Comparison of ENCODE assay signal across 26 cellular contexts in the genomic region with DNA sequence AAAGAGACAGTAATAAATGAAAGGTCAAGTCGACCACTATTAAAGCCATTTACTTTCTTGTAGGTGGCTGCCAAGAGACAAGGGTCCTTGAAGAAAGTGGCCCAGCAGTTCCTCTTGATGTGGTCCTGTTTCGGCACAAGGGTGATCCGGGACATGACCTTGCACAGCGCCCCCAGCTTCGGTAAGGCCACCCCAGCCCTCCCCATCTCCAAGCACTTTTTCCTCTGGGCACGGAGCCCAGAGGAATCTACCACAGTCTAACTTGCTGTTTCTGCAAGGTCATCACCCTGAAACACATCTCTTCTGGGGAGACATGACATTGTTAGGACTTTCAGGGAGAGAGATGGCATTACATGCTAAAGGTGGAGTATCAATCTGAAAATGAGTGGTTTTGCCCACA.
"Had no signal": no experiment of that assay in that cellular context is flagged by ENCODE, and none has a peak within 500 bp of the region (broad histone marks: within the 10 kb centered on the region; RNA-seq: fewer than 3 reads in every experiment).

No MANE protein-coding gene starts in this region.

- H3K9me3 Mint-ChIP-seq: naive thymus-derived CD8-positive, alpha-beta T cell; stimulated activated naive CD8-positive, alpha-beta T cell treated with anti-CD3 and anti-CD28 coated beads, Interleukin-15, amount 100 ng/mL, for 72 hours; type B pancreatic cell had no signal

- H3K4me3 Mint-ChIP-seq: naive thymus-derived CD8-positive, alpha-beta T cell; nephron progenitor cell; stimulated activated naive CD8-positive, alpha-beta T cell treated with anti-CD3 and anti-CD28 coated beads, Interleukin-15, amount 100 ng/mL, for 72 hours; type B pancreatic cell had no signal

- H3K4me1 ChIP-seq: esophagus squamous epithelium, heart right ventricle, left ventricle myocardium inferior, lower lobe of right lung, pancreas, suprapubic skin had no signal

- H3K36me3 ChIP-seq: esophagus squamous epithelium, heart right ventricle, left ventricle myocardium inferior, lower lobe of right lung, pancreas, right lobe of liver, suprapubic skin had no signal

- H3K9me3 ChIP-seq: esophagus squamous epithelium, heart right ventricle, left ventricle myocardium inferior, lower lobe of right lung, pancreas, right lobe of liver, suprapubic skin had no signal

- DNase-seq: dermis blood vessel endothelial cell; effector memory CD4-positive, alpha-beta T cell; erythroblast; esophagus squamous epithelium; foreskin melanocyte; glutamatergic neuron; heart right ventricle; hippocampal formation; left cardiac atrium; left ventricle myocardium inferior; lower lobe of right lung; naive thymus-derived CD8-positive, alpha-beta T cell; nephron progenitor cell; occipital lobe; pancreas; right lobe of liver; small intestine; stimulated activated CD4-positive, alpha-beta T cell treated with anti-CD3 and anti-CD28 coated beads, Interleukin-15, amount 100 ng/mL, for 24 hours; stimulated activated CD4-positive, alpha-beta T cell treated with anti-CD3 and anti-CD28 coated beads, Interleukin-2, amount 100 ng/mL, for 48 hours; stimulated activated CD8-positive, alpha-beta memory T cell treated with anti-CD3 and anti-CD28 coated beads, Interleukin-4, amount 100 ng/mL, for 48 hours; stimulated activated naive CD4-positive, alpha-beta T cell; stimulated activated naive CD8-positive, alpha-beta T cell treated with anti-CD3 and anti-CD28 coated beads, Interleukin-15, amount 100 ng/mL, for 72 hours had no signal

- H3K4me3 ChIP-seq: coronary artery, esophagus squamous epithelium, heart right ventricle, left ventricle myocardium inferior, lower lobe of right lung, pancreas, right lobe of liver, suprapubic skin had no signal

- H3K4me1 Mint-ChIP-seq: naive thymus-derived CD8-positive, alpha-beta T cell had no signal

- H3K27ac ChIP-seq: coronary artery, esophagus squamous epithelium, heart right ventricle, left ventricle myocardium inferior, lower lobe of right lung, pancreas, right lobe of liver, suprapubic skin had no signal

- H3K36me3 Mint-ChIP-seq: naive thymus-derived CD8-positive, alpha-beta T cell; type B pancreatic cell had no signal

- H3K27ac Mint-ChIP-seq: naive thymus-derived CD8-positive, alpha-beta T cell; nephron progenitor cell; progenitor cell of endocrine pancreas; stimulated activated naive CD8-positive, alpha-beta T cell treated with anti-CD3 and anti-CD28 coated beads, Interleukin-15, amount 100 ng/mL, for 72 hours; type B pancreatic cell had no signal

- H3K27me3 ChIP-seq: heart right ventricle, pancreas, right lobe of liver, suprapubic skin had no signal

- ATAC-seq: left cardiac atrium; naive thymus-derived CD8-positive, alpha-beta T cell; pancreas; right lobe of liver; stimulated activated naive CD8-positive, alpha-beta T cell treated with anti-CD3 and anti-CD28 coated beads, Interleukin-15, amount 100 ng/mL, for 72 hours had no signal
